43 cellular contexts compared by ENCODE assay signal in the genomic region with DNA sequence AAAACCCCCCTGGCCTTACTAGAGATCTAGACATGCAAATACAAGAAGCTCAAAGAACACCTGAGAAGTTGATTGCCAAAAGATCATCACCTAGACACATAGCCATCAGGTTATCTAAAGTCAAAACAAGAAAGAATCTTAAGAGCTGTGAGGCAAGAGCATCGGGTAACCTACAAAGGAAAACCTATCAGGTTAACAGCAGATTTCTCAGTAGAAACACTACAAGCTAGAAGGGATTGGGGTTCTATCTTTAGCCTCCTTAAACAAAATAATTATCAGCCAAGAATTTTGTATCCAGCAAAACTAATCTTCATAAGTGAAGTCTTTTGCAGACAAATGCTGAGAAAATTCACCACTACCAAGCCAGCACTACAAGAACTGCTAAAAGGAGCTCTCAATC. TPM values are rescaled to one million over a fixed set of nuclear protein-coding genes. Genes with fewer than 3 reads are reported as not detected.
"Had no signal": no experiment of that assay in that cellular context is flagged by ENCODE, and none has a peak within 500 bp of the region (broad histone marks: within the 10 kb centered on the region; RNA-seq: fewer than 3 reads in every experiment).

No MANE protein-coding gene starts in this region.

- H3K9me3 ChIP-seq: adrenal gland, ascending aorta, body of pancreas had no signal

- H3K4me1 ChIP-seq: adrenal gland, ascending aorta, breast epithelium had no signal

- H3K36me3 ChIP-seq: adrenal gland, ascending aorta, brain microvascular endothelial cell, breast epithelium, cardiac muscle cell had no signal

- H3K4me3 ChIP-seq: adrenal gland, ascending aorta, body of pancreas, breast epithelium, cardiac muscle cell had no signal

- H3K27me3 ChIP-seq: adrenal gland, ascending aorta, body of pancreas, brain microvascular endothelial cell, breast epithelium, cardiac muscle cell had no signal

- H3K27ac ChIP-seq: adrenal gland, ascending aorta, body of pancreas, brain microvascular endothelial cell, breast epithelium, cardiac muscle cell had no signal

- H3K4me1 Mint-ChIP-seq: activated naive CD4-positive, alpha-beta T cell treated with anti-CD3 and anti-CD28 coated beads, Interleukin-2, amount 10 ng/mL, durations not matched to agents 7 days and 5 days; activated naive CD4-positive, alpha-beta T cell treated with anti-CD3 and anti-CD28 coated beads, Interleukin-2, amount 50 U/mL, for 24 hours; activated naive CD8-positive, alpha-beta T cell treated with anti-CD3 and anti-CD28 coated beads for 36 hours; activated naive CD8-positive, alpha-beta T cell treated with anti-CD3 and anti-CD28 coated beads, Interleukin-2, amount 10 ng/mL, durations not matched to agents 7 days and 5 days; activated naive CD8-positive, alpha-beta T cell treated with anti-CD3 and anti-CD28 coated beads, Interleukin-2, amount 50 U/mL, for 24 hours; activated T-helper 17 cell treated with anti-CD3 and anti-CD28 coated beads, Interleukin-2, amount 50 U/mL, for 72 hours; brain; central memory CD8-positive, alpha-beta T cell had no signal

- H3K9me3 Mint-ChIP-seq: activated naive CD4-positive, alpha-beta T cell treated with anti-CD3 and anti-CD28 coated beads, Interleukin-2, amount 10 ng/mL, durations not matched to agents 7 days and 5 days; activated T-helper 1 cell treated with anti-CD3 and anti-CD28 coated beads, Interleukin-12 subunit alpha, Interleukin-12 subunit beta, Interleukin-2, Interleukin-4 antibody, amounts not matched to agents 30 ng/mL and 10 ng/mL and 1 ng/mL, durations not matched to agents 14 hours and 24 hours and 36 hours; activated T-helper 2 cell treated with anti-CD3 and anti-CD28 coated beads, Interferon-gamma antibody, Interleukin-2, Interleukin-4, amounts not matched to agents 10 μg/mL and 5 μg/mL and 100 μg/mL, durations not matched to agents 14 hours and 24 hours and 36 hours had no signal

- H3K36me3 Mint-ChIP-seq: activated naive CD4-positive, alpha-beta T cell treated with anti-CD3 and anti-CD28 coated beads, Interleukin-2, amount 10 ng/mL, durations not matched to agents 7 days and 5 days; activated naive CD8-positive, alpha-beta T cell; activated naive CD8-positive, alpha-beta T cell treated with anti-CD3 and anti-CD28 coated beads for 36 hours; activated naive CD8-positive, alpha-beta T cell treated with anti-CD3 and anti-CD28 coated beads, Interleukin-2, amount 10 ng/mL, durations not matched to agents 7 days and 5 days; brain had no signal

- H3K4me3 Mint-ChIP-seq: activated naive CD4-positive, alpha-beta T cell treated with anti-CD3 and anti-CD28 coated beads for 36 hours; activated naive CD4-positive, alpha-beta T cell treated with anti-CD3 and anti-CD28 coated beads, Interleukin-2, amount 10 ng/mL, durations not matched to agents 7 days and 5 days; activated naive CD4-positive, alpha-beta T cell treated with anti-CD3 and anti-CD28 coated beads, Interleukin-2, amount 50 U/mL, for 24 hours; activated naive CD8-positive, alpha-beta T cell; activated naive CD8-positive, alpha-beta T cell treated with anti-CD3 and anti-CD28 coated beads for 36 hours; activated naive CD8-positive, alpha-beta T cell treated with anti-CD3 and anti-CD28 coated beads, Interleukin-2, amount 10 ng/mL, durations not matched to agents 7 days and 5 days; activated naive CD8-positive, alpha-beta T cell treated with anti-CD3 and anti-CD28 coated beads, Interleukin-2, amount 50 U/mL, for 24 hours; activated T-cell treated with anti-CD3 and anti-CD28 coated beads, Interleukin-2, amount 50 U/mL, for 24 hours; activated T-cell treated with anti-CD3 and anti-CD28 coated beads, Interleukin-2, amount 50 U/mL, for 4 hours; activated T-cell treated with anti-CD3 and anti-CD28 coated beads, Interleukin-2, amount 50 U/mL, for 72 hours; activated T-helper 1 cell treated with anti-CD3 and anti-CD28 coated beads, Interleukin-12 subunit alpha, Interleukin-12 subunit beta, Interleukin-2, Interleukin-4 antibody, amounts not matched to agents 30 ng/mL and 10 ng/mL and 1 ng/mL, durations not matched to agents 14 hours and 24 hours and 36 hours; activated T-helper 17 cell treated with anti-CD3 and anti-CD28 coated beads, Interleukin-2, amount 50 U/mL, for 72 hours; brain; central memory CD8-positive, alpha-beta T cell had no signal

- DNase-seq: activated effector memory CD4-positive, alpha-beta T cell treated with anti-CD3 and anti-CD28 coated beads, Interleukin-2, amount 50 U/mL, for 16 hours; activated effector memory CD4-positive, alpha-beta T cell treated with Interleukin-2 at 50 U/mL for 16 hours; activated gamma-delta T cell; activated gamma-delta T cell treated with Interleukin-2 at 50 U/mL for 16 hours; activated naive CD4-positive, alpha-beta T cell; activated naive CD4-positive, alpha-beta T cell treated with anti-CD3 and anti-CD28 coated beads for 36 hours; activated naive CD4-positive, alpha-beta T cell treated with anti-CD3 and anti-CD28 coated beads, Interleukin-2, amount 10 ng/mL, durations not matched to agents 7 days and 5 days; activated naive CD4-positive, alpha-beta T cell treated with anti-CD3 and anti-CD28 coated beads, Interleukin-2, amount 50 U/mL, for 16 hours; activated naive CD4-positive, alpha-beta T cell treated with Interleukin-2 at 50 U/mL for 16 hours; activated naive CD8-positive, alpha-beta T cell treated with anti-CD3 and anti-CD28 coated beads for 36 hours; activated naive CD8-positive, alpha-beta T cell treated with anti-CD3 and anti-CD28 coated beads, Interleukin-2, amount 10 ng/mL, durations not matched to agents 7 days and 5 days; activated naive CD8-positive, alpha-beta T cell treated with anti-CD3 and anti-CD28 coated beads, Interleukin-2, amount 50 U/mL, for 24 hours; activated T-cell treated with anti-CD3 and anti-CD28 coated beads, Interleukin-2, amount 50 U/mL, for 24 hours; activated T-cell treated with anti-CD3 and anti-CD28 coated beads, Interleukin-2, amount 50 U/mL, for 4 hours; activated T-cell treated with anti-CD3 and anti-CD28 coated beads, Interleukin-2, amount 50 U/mL, for 48 hours; activated T-cell treated with anti-CD3 and anti-CD28 coated beads, Interleukin-2, amount 50 U/mL, for 72 hours; adrenal gland; amniotic stem cell; amygdala; anterior cingulate cortex; aorta; body of pancreas; brain microvascular endothelial cell; caudate nucleus; central memory CD4-positive, alpha-beta T cell; cerebellar nuclear complex had no signal

- H3K27ac Mint-ChIP-seq: activated naive CD4-positive, alpha-beta T cell treated with anti-CD3 and anti-CD28 coated beads for 36 hours; activated naive CD4-positive, alpha-beta T cell treated with anti-CD3 and anti-CD28 coated beads, Interleukin-2, amount 10 ng/mL, durations not matched to agents 7 days and 5 days; activated naive CD4-positive, alpha-beta T cell treated with anti-CD3 and anti-CD28 coated beads, Interleukin-2, amount 50 U/mL, for 24 hours; activated naive CD4-positive, alpha-beta T cell treated with anti-CD3 and anti-CD28 coated beads, Interleukin-2, amount 50 U/mL, for 72 hours; activated naive CD8-positive, alpha-beta T cell; activated naive CD8-positive, alpha-beta T cell treated with anti-CD3 and anti-CD28 coated beads for 36 hours; activated naive CD8-positive, alpha-beta T cell treated with anti-CD3 and anti-CD28 coated beads, Interleukin-2, amount 10 ng/mL, durations not matched to agents 7 days and 5 days; activated naive CD8-positive, alpha-beta T cell treated with anti-CD3 and anti-CD28 coated beads, Interleukin-2, amount 50 U/mL, for 24 hours; activated T-cell treated with anti-CD3 and anti-CD28 coated beads, Interleukin-2, amount 50 U/mL, for 24 hours; activated T-cell treated with anti-CD3 and anti-CD28 coated beads, Interleukin-2, amount 50 U/mL, for 72 hours; activated T-helper 1 cell treated with anti-CD3 and anti-CD28 coated beads, Interleukin-12 subunit alpha, Interleukin-12 subunit beta, Interleukin-2, Interleukin-4 antibody, amounts not matched to agents 30 ng/mL and 10 ng/mL and 1 ng/mL, durations not matched to agents 14 hours and 24 hours and 36 hours; activated T-helper 17 cell treated with anti-CD3 and anti-CD28 coated beads, Interleukin-2, amount 50 U/mL, for 72 hours; activated T-helper 2 cell treated with anti-CD3 and anti-CD28 coated beads, Interferon-gamma antibody, Interleukin-2, Interleukin-4, amounts not matched to agents 10 μg/mL and 5 μg/mL and 100 μg/mL, durations not matched to agents 14 hours and 24 hours and 36 hours; brain had no signal

- ATAC-seq: activated naive CD4-positive, alpha-beta T cell treated with anti-CD3 and anti-CD28 coated beads, Interleukin-2, amount 50 U/mL, for 72 hours; activated naive CD8-positive, alpha-beta T cell treated with anti-CD3 and anti-CD28 coated beads, Interleukin-2, amount 50 U/mL, for 24 hours; activated T-cell treated with anti-CD3 and anti-CD28 coated beads, Interleukin-2, amount 50 U/mL, for 4 hours; activated T-cell treated with anti-CD3 and anti-CD28 coated beads, Interleukin-2, amount 50 U/mL, for 72 hours; activated T-helper 17 cell treated with anti-CD3 and anti-CD28 coated beads, Interleukin-2, amount 50 U/mL, for 72 hours; body of pancreas had no signal

- H3K27me3 Mint-ChIP-seq: activated naive CD4-positive, alpha-beta T cell treated with anti-CD3 and anti-CD28 coated beads, Interleukin-2, amount 10 ng/mL, durations not matched to agents 7 days and 5 days had no signal

RNA-seq across cellular contexts. Expression of a gene that starts 12.2 kb away (rescaled TPM):
- total RNA-seq: activated naive CD4-positive, alpha-beta T cell treated with anti-CD3 and anti-CD28 coated beads for 36 hours; activated naive CD4-positive, alpha-beta T cell treated with anti-CD3 and anti-CD28 coated beads, Interleukin-2, amount 50 U/mL, for 72 hours; activated naive CD8-positive, alpha-beta T cell treated with anti-CD3 and anti-CD28 coated beads for 36 hours; activated naive CD8-positive, alpha-beta T cell treated with anti-CD3 and anti-CD28 coated beads, Interleukin-2, amount 10 ng/mL, durations not matched to agents 7 days and 5 days; activated T-cell treated with anti-CD3 and anti-CD28 coated beads, Interleukin-2, amount 50 U/mL, for 4 hours; activated T-cell treated with anti-CD3 and anti-CD28 coated beads, Interleukin-2, amount 50 U/mL, for 72 hours; activated T-helper 1 cell treated with anti-CD3 and anti-CD28 coated beads, Interleukin-12 subunit alpha, Interleukin-12 subunit beta, Interleukin-2, Interleukin-4 antibody, amounts not matched to agents 30 ng/mL and 10 ng/mL and 1 ng/mL, durations not matched to agents 14 hours and 24 hours and 36 hours; activated T-helper 17 cell treated with anti-CD3 and anti-CD28 coated beads, Interleukin-2, amount 50 U/mL, for 72 hours; activated T-helper 2 cell treated with anti-CD3 and anti-CD28 coated beads, Interferon-gamma antibody, Interleukin-2, Interleukin-4, amounts not matched to agents 10 μg/mL and 5 μg/mL and 100 μg/mL, durations not matched to agents 14 hours and 24 hours and 36 hours; adrenal gland; aorta; ascending aorta; astrocyte; breast epithelium; bronchial epithelial cell; cardiac septum; cerebellum; chondrocyte had no signal
- polyA plus RNA-seq: adrenal gland, aorta had no signal

RNA-seq across cellular contexts. Expression of a gene that starts 25.2 kb away (rescaled TPM):
- total RNA-seq: activated naive CD4-positive, alpha-beta T cell treated with anti-CD3 and anti-CD28 coated beads for 36 hours; activated naive CD4-positive, alpha-beta T cell treated with anti-CD3 and anti-CD28 coated beads, Interleukin-2, amount 50 U/mL, for 72 hours; activated naive CD8-positive, alpha-beta T cell treated with anti-CD3 and anti-CD28 coated beads for 36 hours; activated naive CD8-positive, alpha-beta T cell treated with anti-CD3 and anti-CD28 coated beads, Interleukin-2, amount 10 ng/mL, durations not matched to agents 7 days and 5 days; activated T-cell treated with anti-CD3 and anti-CD28 coated beads, Interleukin-2, amount 50 U/mL, for 4 hours; activated T-cell treated with anti-CD3 and anti-CD28 coated beads, Interleukin-2, amount 50 U/mL, for 72 hours; activated T-helper 1 cell treated with anti-CD3 and anti-CD28 coated beads, Interleukin-12 subunit alpha, Interleukin-12 subunit beta, Interleukin-2, Interleukin-4 antibody, amounts not matched to agents 30 ng/mL and 10 ng/mL and 1 ng/mL, durations not matched to agents 14 hours and 24 hours and 36 hours; activated T-helper 17 cell treated with anti-CD3 and anti-CD28 coated beads, Interleukin-2, amount 50 U/mL, for 72 hours; activated T-helper 2 cell treated with anti-CD3 and anti-CD28 coated beads, Interferon-gamma antibody, Interleukin-2, Interleukin-4, amounts not matched to agents 10 μg/mL and 5 μg/mL and 100 μg/mL, durations not matched to agents 14 hours and 24 hours and 36 hours; adrenal gland; aorta; ascending aorta; astrocyte; body of pancreas; breast epithelium; bronchial epithelial cell; cardiac muscle cell; cardiac septum; cerebellum; chondrocyte had no signal
- polyA plus RNA-seq: adipose tissue, adrenal gland, aorta, cardiac muscle cell had no signal

RNA-seq across cellular contexts. Expression of a gene that starts 31.2 kb away (rescaled TPM):
- total RNA-seq: activated naive CD4-positive, alpha-beta T cell treated with anti-CD3 and anti-CD28 coated beads for 36 hours; activated naive CD4-positive, alpha-beta T cell treated with anti-CD3 and anti-CD28 coated beads, Interleukin-2, amount 50 U/mL, for 72 hours; activated naive CD8-positive, alpha-beta T cell treated with anti-CD3 and anti-CD28 coated beads for 36 hours; activated naive CD8-positive, alpha-beta T cell treated with anti-CD3 and anti-CD28 coated beads, Interleukin-2, amount 10 ng/mL, durations not matched to agents 7 days and 5 days; activated T-cell treated with anti-CD3 and anti-CD28 coated beads, Interleukin-2, amount 50 U/mL, for 4 hours; activated T-cell treated with anti-CD3 and anti-CD28 coated beads, Interleukin-2, amount 50 U/mL, for 72 hours; activated T-helper 1 cell treated with anti-CD3 and anti-CD28 coated beads, Interleukin-12 subunit alpha, Interleukin-12 subunit beta, Interleukin-2, Interleukin-4 antibody, amounts not matched to agents 30 ng/mL and 10 ng/mL and 1 ng/mL, durations not matched to agents 14 hours and 24 hours and 36 hours; activated T-helper 17 cell treated with anti-CD3 and anti-CD28 coated beads, Interleukin-2, amount 50 U/mL, for 72 hours; activated T-helper 2 cell treated with anti-CD3 and anti-CD28 coated beads, Interferon-gamma antibody, Interleukin-2, Interleukin-4, amounts not matched to agents 10 μg/mL and 5 μg/mL and 100 μg/mL, durations not matched to agents 14 hours and 24 hours and 36 hours; adrenal gland; aorta; ascending aorta; astrocyte; body of pancreas; breast epithelium; cardiac muscle cell; cardiac septum; cerebellum; chondrocyte had no signal
- polyA plus RNA-seq: cardiac muscle cell had no signal

RNA-seq across cellular contexts. Expression of a gene that starts 54.1 kb away (rescaled TPM):
- total RNA-seq: activated naive CD4-positive, alpha-beta T cell treated with anti-CD3 and anti-CD28 coated beads for 36 hours; activated naive CD4-positive, alpha-beta T cell treated with anti-CD3 and anti-CD28 coated beads, Interleukin-2, amount 50 U/mL, for 72 hours; activated naive CD8-positive, alpha-beta T cell treated with anti-CD3 and anti-CD28 coated beads for 36 hours; activated naive CD8-positive, alpha-beta T cell treated with anti-CD3 and anti-CD28 coated beads, Interleukin-2, amount 10 ng/mL, durations not matched to agents 7 days and 5 days; activated T-cell treated with anti-CD3 and anti-CD28 coated beads, Interleukin-2, amount 50 U/mL, for 4 hours; activated T-cell treated with anti-CD3 and anti-CD28 coated beads, Interleukin-2, amount 50 U/mL, for 72 hours; activated T-helper 1 cell treated with anti-CD3 and anti-CD28 coated beads, Interleukin-12 subunit alpha, Interleukin-12 subunit beta, Interleukin-2, Interleukin-4 antibody, amounts not matched to agents 30 ng/mL and 10 ng/mL and 1 ng/mL, durations not matched to agents 14 hours and 24 hours and 36 hours; activated T-helper 17 cell treated with anti-CD3 and anti-CD28 coated beads, Interleukin-2, amount 50 U/mL, for 72 hours; activated T-helper 2 cell treated with anti-CD3 and anti-CD28 coated beads, Interferon-gamma antibody, Interleukin-2, Interleukin-4, amounts not matched to agents 10 μg/mL and 5 μg/mL and 100 μg/mL, durations not matched to agents 14 hours and 24 hours and 36 hours; adrenal gland; aorta; ascending aorta; astrocyte; body of pancreas; breast epithelium; bronchial epithelial cell; cardiac muscle cell; cardiac septum; cerebellum; chondrocyte had no signal
- polyA plus RNA-seq: adrenal gland, aorta, cardiac muscle cell had no signal
